ENCODE assay signal across 16 cellular contexts in genomic region chr11:125609545-125609944, GRCh38. TPM values are rescaled to one million over a fixed set of nuclear protein-coding genes. Genes with fewer than 3 reads are reported as not detected.
DNase-seq lines count a peak whose midpoint lies in the region; ATAC-seq, FAIRE-seq and TF ChIP-seq lines count a peak whose summit lies in the region.
"Had no signal": no experiment of that assay in that cellular context is flagged by ENCODE, and none has a peak within 500 bp of the region (broad histone marks: within the 10 kb centered on the region; RNA-seq: fewer than 3 reads in every experiment).

No MANE protein-coding gene starts in this region.

- H3K27ac Mint-ChIP-seq in natural killer cell: peak overlapping the region; percentile 4 to 21
- H3K27ac Mint-ChIP-seq in natural killer cell treated with Interleukin-12 subunit alpha and Interleukin-12 subunit beta and Interleukin-15 and Interleukin-18, amount 100 ng/mL, for 72 hours: no peak overlapping the region
- no peak overlapping the region for H3K27ac Mint-ChIP-seq in H9
- H3K27ac Mint-ChIP-seq: B cell; CD4-positive, alpha-beta T cell; GM23338 had no signal

- no peak overlapping the region for H2BK120ac ChIP-seq in H9 (ENCODE audit: low read depth, low read length, poor library complexity, severe bottlenecking)

- no peak for DNase-seq in natural killer cell
- no peak for DNase-seq in natural killer cell treated with Interleukin-12 subunit alpha and Interleukin-12 subunit beta and Interleukin-15 and Interleukin-18, amount 100 ng/mL, for 72 hours (ENCODE audit: low spot score)
- DNase-seq in K562 (ENCODE audit: extremely low read depth in 1 of 4, low spot score in 3 of 4): no peak
- no peak for DNase-seq in H9
- DNase-seq: C1 segment of cervical spinal cord; Calu3; CD4-positive, alpha-beta T cell; DMS 273 treated with DMSO at 0.1 percent for 48 hours; H7 had no signal

- no peaks in the 10 kb centered on the region for H3K23me2 ChIP-seq in H9 (ENCODE audit: insufficient read length, low read depth, low read length, poor library complexity, severe bottlenecking)

- H3K36me3 Mint-ChIP-seq in natural killer cell: peaks cover 58% of the 10 kb centered on the region
- H3K36me3 Mint-ChIP-seq in natural killer cell treated with Interleukin-12 subunit alpha and Interleukin-12 subunit beta and Interleukin-15 and Interleukin-18, amount 100 ng/mL, for 72 hours: peaks cover 59% of the 10 kb centered on the region
- H3K36me3 Mint-ChIP-seq in H9 (ENCODE audit: insufficient read depth in 1 of 3, low read depth in 3 of 3): peaks cover 44 to 86% (median 82%) of the 10 kb centered on the region in 3 experiments; a peak in 6 of 7 replicates

- H3K23ac ChIP-seq in H9 (ENCODE audit: insufficient read length, low read depth, low read length): no peak overlapping the region

- intact Hi-C loops in natural killer cell (cut with micrococcal nuclease) (no loop called here), K562 (cut with micrococcal nuclease) (no loop called here)

- no peak overlapping the region for H3K4me2 ChIP-seq in K562 (ENCODE audit: insufficient read depth, low read length)
- H3K4me2 ChIP-seq in parathyroid adenoma (ENCODE audit: low read length): no peak overlapping the region
- H3K4me2 ChIP-seq in H9 (ENCODE audit: insufficient read depth, insufficient read length, low read length): no peak overlapping the region
- H3K4me2 ChIP-seq: GM23338 had no signal

- H4K8ac ChIP-seq in H9 (replicated peaks; ENCODE audit: insufficient read length, low read depth, low read length): no peak overlapping the region

- TF ChIP-seq CTCF in natural killer cell (IDR thresholded peaks at IDR 0.05) (no peak), K562 (IDR thresholded peaks at IDR 0.05 in 2 of 3, conservative IDR thresholded peaks at IDR 0.05 in 1 of 3; ENCODE audit: insufficient read depth in 2 of 3, low read depth in 1 of 3, low read length in 3 of 3) (no peak), parathyroid adenoma (IDR thresholded peaks at IDR 0.05) (no peak), H9 (conservative IDR thresholded peaks at IDR 0.05) (no peak)

- H3K18ac ChIP-seq in H9 (ENCODE audit: insufficient read length, low read depth, low read length): no peak overlapping the region

- no peaks in the 10 kb centered on the region for H3K9me1 ChIP-seq in K562 (ENCODE audit: control insufficient read depth, insufficient read depth, low read length)

- H2BK20ac ChIP-seq in H9 (ENCODE audit: low read depth, low read length, poor library complexity, severe bottlenecking): no peak overlapping the region

- no peak overlapping the region for H4K91ac ChIP-seq in H9 (ENCODE audit: insufficient read length, low read depth, low read length)

- H3K79me2 ChIP-seq in K562 (ENCODE audit: control insufficient read depth, insufficient read depth, low read length) (no peaks in the 10 kb centered on the region), parathyroid adenoma (peaks cover 3% of the 10 kb centered on the region), H9 (ENCODE audit: insufficient read depth, low read length) (no peaks in the 10 kb centered on the region)

- H2BK12ac ChIP-seq in H9 (ENCODE audit: insufficient read length, low read depth, low read length): no peak overlapping the region

- H3K4me1 ChIP-seq in K562 (replicated peaks in 1 of 2; ENCODE audit: control insufficient read depth in 2 of 2, insufficient read depth in 2 of 2, low read length in 2 of 2) (no peaks in the 10 kb centered on the region), parathyroid adenoma (no peaks in the 10 kb centered on the region), H9 (ENCODE audit: insufficient read depth, low read length) (no peaks in the 10 kb centered on the region)

- no peak for FAIRE-seq in K562 (lab: Jason Lieb, UNC)
- FAIRE-seq: A204.1, GM12891, HTR-8/SVneo had no signal

- TF ChIP-seq RAD21 in K562 (CRISPR knock-in tag; conservative IDR thresholded peaks at IDR 0.05 in 1 of 2, IDR thresholded peaks at IDR 0.05 in 1 of 2): no peak

- H3K4ac ChIP-seq in H9 (ENCODE audit: low read depth, low read length): no peak overlapping the region

- WGBS in K562 (ENCODE audit: insufficient coverage, low coverage, missing lambda C conversion rate): 88% methylated on average over 7 of the region's 7 CpGs
- WGBS in H9 (ENCODE audit: extremely low coverage, insufficient read length, low lambda C conversion rate): no CpG with 5 or more reads among the region's 7 CpGs

- H2AK5ac ChIP-seq in H9 (ENCODE audit: insufficient read length, low read length): no peak overlapping the region

- ATAC-seq in natural killer cell (no peak), K562 (no peak), GM21717 (IDR thresholded peaks at IDR 0.05; ENCODE audit: unreplicated experiment) (no peak)
- ATAC-seq in natural killer cell treated with Interleukin-12 subunit alpha and Interleukin-12 subunit beta and Interleukin-15 and Interleukin-18, amount 100 ng/mL, for 72 hours: no peak
- ATAC-seq: GM23338 had no signal

- H3K9me3 Mint-ChIP-seq in natural killer cell (no peaks in the 10 kb centered on the region), H9 (no peaks in the 10 kb centered on the region; a peak in 1 of 5 replicates)
- H3K9me3 Mint-ChIP-seq in natural killer cell treated with Interleukin-12 subunit alpha and Interleukin-12 subunit beta and Interleukin-15 and Interleukin-18, amount 100 ng/mL, for 72 hours: no peaks in the 10 kb centered on the region
- H3K9me3 Mint-ChIP-seq: CD4-positive, alpha-beta T cell; GM23338 had no signal

- H3K4me1 Mint-ChIP-seq in natural killer cell (peaks cover 0 to 6% of the 10 kb centered on the region in 2 donors), H9 (no peaks in the 10 kb centered on the region)
- peaks cover 6 to 17% of the 10 kb centered on the region in 2 donors for H3K4me1 Mint-ChIP-seq in natural killer cell treated with Interleukin-12 subunit alpha and Interleukin-12 subunit beta and Interleukin-15 and Interleukin-18, amount 100 ng/mL, for 72 hours (ENCODE audit: low read depth in 2 of 2)
- H3K4me1 Mint-ChIP-seq: B cell, GM23338 had no signal

- CTCF ChIA-PET in K562 (lab: Yijun Ruan, JAX; ENCODE audit: low intra/inter-chr PET ratio): no interaction called here

- H3K4me3 ChIP-seq in K562: no peak overlapping the region
- no peak overlapping the region for H3K4me3 ChIP-seq in parathyroid adenoma (ENCODE audit: low read depth, low read length)
- H3K4me3 ChIP-seq: GM23338 had no signal

- no peak for TF ChIP-seq EP300 in K562 (IDR thresholded peaks at IDR 0.05; ENCODE audit: low read length)

- no peak overlapping the region for H4K5ac ChIP-seq in H9 (ENCODE audit: insufficient read length, low read depth, low read length)

- POLR2A ChIA-PET in K562 (lab: Yijun Ruan, JAX): interaction anchor here (0.9 kb wide), 1 partner anchor 10 kb away, joined by 3 read pairs; no protein-coding TSS in a partner anchor

- no peaks in the 10 kb centered on the region for H4K20me1 ChIP-seq in K562 (replicated peaks; ENCODE audit: control insufficient read depth, insufficient read depth, low read length)
- H4K20me1 ChIP-seq in H9 (ENCODE audit: control insufficient read depth, insufficient read depth, insufficient read length): no peaks in the 10 kb centered on the region

- H3K36me3 ChIP-seq in K562 (ENCODE audit: control insufficient read depth, insufficient read depth, low read length) (peaks cover 96% of the 10 kb centered on the region), parathyroid adenoma (ENCODE audit: control insufficient read depth, insufficient read depth, low read length) (no peaks in the 10 kb centered on the region)

- TF ChIP-seq POLR2A in K562 (conservative IDR thresholded peaks at IDR 0.05): no peak

- no peak overlapping the region for H3K27ac ChIP-seq in K562 (ENCODE audit: extremely low read depth, low read depth, low read length)
- H3K27ac ChIP-seq in parathyroid adenoma: peak overlapping the region; percentile 36
- no peak overlapping the region for H3K27ac ChIP-seq in H9 (ENCODE audit: insufficient read length, low read depth, low read length)

- no peak overlapping the region for H2BK15ac ChIP-seq in H9 (ENCODE audit: low read depth, low read length)

- no peak overlapping the region for H3K4me3 Mint-ChIP-seq in natural killer cell
- no peak overlapping the region for H3K4me3 Mint-ChIP-seq in natural killer cell treated with Interleukin-12 subunit alpha and Interleukin-12 subunit beta and Interleukin-15 and Interleukin-18, amount 100 ng/mL, for 72 hours
- H3K4me3 Mint-ChIP-seq in H9: no peak overlapping the region
- H3K4me3 Mint-ChIP-seq: B cell; CD4-positive, alpha-beta T cell; GM23338 had no signal

- in situ Hi-C loops in K562 (cut with MboI): no loop called here

- no peak overlapping the region for H3K56ac ChIP-seq in H9 (ENCODE audit: insufficient read length, low read depth, low read length)

- H3K14ac ChIP-seq in H9 (ENCODE audit: insufficient read depth, low read length): no peak overlapping the region

- H2BK5ac ChIP-seq in H9 (ENCODE audit: insufficient read length, low read length): no peak overlapping the region

- TSS peak; percentile 10 for BruUV-seq in K562 (replicated peaks; lab: Mats Ljungman, UMichigan)

- no peak overlapping the region for H3T11ph ChIP-seq in H9 (ENCODE audit: low read length)

- H3K9me3 ChIP-seq in K562 (replicated peaks; ENCODE audit: control insufficient read depth, insufficient read depth, low read depth, low read length) (no peaks in the 10 kb centered on the region), parathyroid adenoma (ENCODE audit: control insufficient read depth, low read length) (no peaks in the 10 kb centered on the region), H9 (ENCODE audit: control insufficient read depth, low read depth, low read length) (no peaks in the 10 kb centered on the region)

- no peak overlapping the region for H2AFZ ChIP-seq in K562 (ENCODE audit: low read depth, low read length)
- H2AFZ ChIP-seq in parathyroid adenoma: no peak overlapping the region
- H2AFZ ChIP-seq in H9 (ENCODE audit: low read length): no peak overlapping the region
- H2AFZ ChIP-seq: GM23338 had no signal

- H3K9ac ChIP-seq in K562 (ENCODE audit: insufficient read depth in 1 of 2, low read depth in 2 of 2, low read length in 2 of 2) (no peak overlapping the region), parathyroid adenoma (no peak overlapping the region), H9 (ENCODE audit: extremely low read depth, insufficient read length, low read length) (no peak overlapping the region)

- no peaks in the 10 kb centered on the region for H3K79me1 ChIP-seq in H9 (ENCODE audit: insufficient read depth, low read depth, low read length, poor library complexity, severe bottlenecking)

- no peaks in the 10 kb centered on the region for H3K27me3 Mint-ChIP-seq in natural killer cell (ENCODE audit: low read depth in 2 of 2)
- H3K27me3 Mint-ChIP-seq in natural killer cell treated with Interleukin-12 subunit alpha and Interleukin-12 subunit beta and Interleukin-15 and Interleukin-18, amount 100 ng/mL, for 72 hours: no peaks in the 10 kb centered on the region
- no peaks in the 10 kb centered on the region for H3K27me3 Mint-ChIP-seq in H9 (ENCODE audit: low read depth)
- H3K27me3 Mint-ChIP-seq: B cell; CD4-positive, alpha-beta T cell had no signal

- H3K27me3 ChIP-seq in K562 (ENCODE audit: control insufficient read depth in 2 of 2, insufficient read depth in 2 of 2, low read length in 2 of 2): no peaks in the 10 kb centered on the region
- H3K27me3 ChIP-seq in parathyroid adenoma (ENCODE audit: control insufficient read depth, insufficient read depth, low read length): no peaks in the 10 kb centered on the region
- H3K27me3 ChIP-seq in H9 (ENCODE audit: insufficient read depth, low read length): no peaks in the 10 kb centered on the region

RNA-seq across cellular contexts. Expression of gene CHEK1, which starts 15.4 kb away (rescaled TPM):
- 10 to 100 TPM in 2 of 3 donors, 1 to 10 TPM in 1; 8.9 to 11.4 (median 10.1) TPM for total RNA-seq in natural killer cell
- 100 to 1,000 TPM in 1 of 2 donors, 10 to 100 TPM in 1; 74.7 to 111 TPM for total RNA-seq in natural killer cell treated with Interleukin-12 subunit alpha and Interleukin-12 subunit beta and Interleukin-15 and Interleukin-18, amount 100 ng/mL, for 72 hours
- 48.7 and 145 TPM in 2 replicates for total RNA-seq in K562 (2011; cell fraction: chromatin; rRNA removed; ENCODE audit: low replicate concordance)
- 27.3 and 34.2 TPM in 2 replicates for total RNA-seq in K562 (2011; cell fraction: nucleolus; rRNA removed)
- 59.7 and 90.7 TPM in 2 replicates for total RNA-seq in K562 (2011; cell fraction: nucleoplasm; rRNA removed)
- total RNA-seq in K562 (2014; rRNA removed): 62.6 and 71.9 TPM in 2 replicates
- total RNA-seq in K562 (2014; rRNA removed; fragmentation: Illumina TruSeq; extraction: Trizol): 103 and 115 TPM in 2 replicates
- 87.5 and 88.8 TPM in 2 replicates for total RNA-seq in K562 (2015; rRNA removed; fragmentation: Illumina TruSeq; extraction: Trizol)
- total RNA-seq in K562 (2021): 92.8 and 94.0 TPM in 2 replicates
- 58.7 and 108 TPM in 2 replicates for polyA plus RNA-seq in K562 (2011; rRNA removed)
- polyA plus RNA-seq in K562 (2011; cell fraction: cytosol; rRNA removed): 26.0 and 32.8 TPM in 2 replicates
- 29.3 and 30.2 TPM in 2 replicates for polyA plus RNA-seq in K562 (2011; cell fraction: nucleus; rRNA removed)
- polyA plus RNA-seq in K562 (2012): 65.7 and 70.1 TPM in 2 replicates
- 91.4 and 102 TPM in 2 replicates for polyA plus RNA-seq in K562 (2014; fragmentation: Illumina TruSeq; extraction: Trizol)
- 10 to 100 TPM; 63.9 to 70.9 TPM for polyA plus RNA-seq in K562 (2014; fragmentation: Nextera tagmentation; extraction: Ambion mirVana)
- 68.7 and 74.1 TPM in 2 replicates for polyA plus RNA-seq in K562 (2014; rRNA removed)
- polyA minus RNA-seq in K562 (2011; rRNA and poly(A)+ RNA removed): 67.6 and 79.8 TPM in 2 replicates
- polyA minus RNA-seq in K562 (2011; cell fraction: cytosol; rRNA and poly(A)+ RNA removed): 19.7 and 38.1 TPM in 2 replicates
- 40.3 and 46.8 TPM in 2 replicates for polyA minus RNA-seq in K562 (2011; cell fraction: nucleus; rRNA and poly(A)+ RNA removed)
- total RNA-seq in H9 (2021): 119 and 126 TPM in 2 replicates

RNA-seq across cellular contexts. Expression of gene STT3A, which starts 16.9 kb away (rescaled TPM):
- 10 to 100 TPM; 56.7 to 63.5 (median 62.6) TPM for total RNA-seq in natural killer cell
- total RNA-seq in natural killer cell treated with Interleukin-12 subunit alpha and Interleukin-12 subunit beta and Interleukin-15 and Interleukin-18, amount 100 ng/mL, for 72 hours: 100 to 1,000 TPM; 169 to 182 TPM
- 340 and 391 TPM in 2 replicates for total RNA-seq in K562 (2011; cell fraction: chromatin; rRNA removed; ENCODE audit: low replicate concordance)
- total RNA-seq in K562 (2011; cell fraction: nucleolus; rRNA removed): 528 and 545 TPM in 2 replicates
- 415 and 429 TPM in 2 replicates for total RNA-seq in K562 (2011; cell fraction: nucleoplasm; rRNA removed)
- total RNA-seq in K562 (2014; rRNA removed): 70.7 and 95.7 TPM in 2 replicates
- total RNA-seq in K562 (2014; rRNA removed; fragmentation: Illumina TruSeq; extraction: Trizol): 192 and 210 TPM in 2 replicates
- 159 and 165 TPM in 2 replicates for total RNA-seq in K562 (2015; rRNA removed; fragmentation: Illumina TruSeq; extraction: Trizol)
- 148 and 167 TPM in 2 replicates for total RNA-seq in K562 (2021)
- 208 and 296 TPM in 2 replicates for polyA plus RNA-seq in K562 (2011; rRNA removed)
- polyA plus RNA-seq in K562 (2011; cell fraction: cytosol; rRNA removed): 224 and 257 TPM in 2 replicates
- 171 and 194 TPM in 2 replicates for polyA plus RNA-seq in K562 (2011; cell fraction: nucleus; rRNA removed)
- 171 and 200 TPM in 2 replicates for polyA plus RNA-seq in K562 (2012)
- 170 and 212 TPM in 2 replicates for polyA plus RNA-seq in K562 (2014; fragmentation: Illumina TruSeq; extraction: Trizol)
- polyA plus RNA-seq in K562 (2014; fragmentation: Nextera tagmentation; extraction: Ambion mirVana): 100 to 1,000 TPM; 197 to 330 TPM
- polyA plus RNA-seq in K562 (2014; rRNA removed): 73.3 and 108 TPM in 2 replicates
- polyA minus RNA-seq in K562 (2011; rRNA and poly(A)+ RNA removed): 589 and 1,261 TPM in 2 replicates
- 132 and 273 TPM in 2 replicates for polyA minus RNA-seq in K562 (2011; cell fraction: cytosol; rRNA and poly(A)+ RNA removed)
- 106 and 141 TPM in 2 replicates for polyA minus RNA-seq in K562 (2011; cell fraction: nucleus; rRNA and poly(A)+ RNA removed)
- 125 and 128 TPM in 2 replicates for total RNA-seq in H9 (2021)

RNA-seq across cellular contexts. Expression of gene EI24, which starts 40.3 kb away (rescaled TPM):
- total RNA-seq in natural killer cell (10 to 100 TPM; 19.5 to 30.0 (median 20.2) TPM), K562 (2014; rRNA removed) (151 and 192 TPM in 2 replicates), K562 (2014; rRNA removed; fragmentation: Illumina TruSeq; extraction: Trizol) (187 and 198 TPM in 2 replicates), K562 (2015; rRNA removed; fragmentation: Illumina TruSeq; extraction: Trizol) (160 and 168 TPM in 2 replicates), K562 (2021) (159 and 165 TPM in 2 replicates), H9 (2021) (146 and 151 TPM in 2 replicates)
- 10 to 100 TPM; 47.1 to 60.8 TPM for total RNA-seq in natural killer cell treated with Interleukin-12 subunit alpha and Interleukin-12 subunit beta and Interleukin-15 and Interleukin-18, amount 100 ng/mL, for 72 hours
- 79.5 and 79.6 TPM in 2 replicates for total RNA-seq in K562 (2011; cell fraction: chromatin; rRNA removed; ENCODE audit: low replicate concordance)
- 86.2 and 96.6 TPM in 2 replicates for total RNA-seq in K562 (2011; cell fraction: nucleolus; rRNA removed)
- total RNA-seq in K562 (2011; cell fraction: nucleoplasm; rRNA removed): 142 and 189 TPM in 2 replicates
- polyA plus RNA-seq in K562 (2011; rRNA removed) (128 and 239 TPM in 2 replicates), K562 (2014; fragmentation: Illumina TruSeq; extraction: Trizol) (249 and 260 TPM in 2 replicates), K562 (2014; fragmentation: Nextera tagmentation; extraction: Ambion mirVana) (10 to 100 TPM; 50.4 to 72.2 TPM), K562 (2014; rRNA removed) (182 and 210 TPM in 2 replicates)
- polyA plus RNA-seq in K562 (2011; cell fraction: cytosol; rRNA removed): 178 and 192 TPM in 2 replicates
- 52.1 and 69.8 TPM in 2 replicates for polyA plus RNA-seq in K562 (2011; cell fraction: nucleus; rRNA removed)
- polyA plus RNA-seq in K562 (2012): 121 and 150 TPM in 2 replicates
- 155 and 274 TPM in 2 replicates for polyA minus RNA-seq in K562 (2011; rRNA and poly(A)+ RNA removed)
- polyA minus RNA-seq in K562 (2011; cell fraction: cytosol; rRNA and poly(A)+ RNA removed): 34.8 and 79.5 TPM in 2 replicates
- polyA minus RNA-seq in K562 (2011; cell fraction: nucleus; rRNA and poly(A)+ RNA removed): 17.2 and 23.3 TPM in 2 replicates

Comparison
In these comparisons a context has a peak if more than half of its experiments do, and no peak if none do; other contexts are left out.
1. H3K27ac Mint-ChIP-seq: peak in natural killer cell (2 of 2); none in natural killer cell treated with Interleukin-12 subunit alpha and Interleukin-12 subunit beta and Interleukin-15 and Interleukin-18, amount 100 ng/mL, for 72 hours (0 of 2) and H9 (0 of 3).